Comparison of ENCODE assay signal across 14 cellular contexts in genomic region chr22:42716221-42716620, GRCh38. TPM values are rescaled to one million over a fixed set of nuclear protein-coding genes. Genes with fewer than 3 reads are reported as not detected.
DNase-seq lines count a peak whose midpoint lies in the region; ATAC-seq and TF ChIP-seq lines count a peak whose summit lies in the region.
"Had no signal": no experiment of that assay in that cellular context is flagged by ENCODE, and none has a peak within 500 bp of the region (broad histone marks: within the 10 kb centered on the region; RNA-seq: fewer than 3 reads in every experiment).

No MANE protein-coding gene starts in this region.

- POLR2A ChIA-PET in A673 (lab: Charles Lee; ENCODE audit: low non-redundant PET), result interaction anchor here (0.6 kb wide), 1 partner anchor 102 kb away, joined by 5 read pairs; the partner anchor contains the start of gene POLDIP3

- TF ChIP-seq POLR2A in transverse colon (IDR thresholded peaks at IDR 0.05), result no peak

- DNase-seq in SK-MEL-5 (ENCODE audit: low read depth, low spot score) (peak; percentile 94), renal cortical epithelial cell (ENCODE audit: low read depth) (peak; percentile 86), NCI-H146 treated with DMSO at 0.1 percent for 48 hours (lab: John Stamatoyannopoulos, UW; ENCODE audit: unreplicated experiment) (no peak), A673 (ENCODE audit: low spot score) (no peak), transverse colon (no peak)
- no peak for DNase-seq in central memory CD4-positive, alpha-beta T cell
- DNase-seq: activated CD4-positive, alpha-beta T cell treated with anti-CD3 and anti-CD28 coated beads for 4 hours; DND-41; natural killer cell; NCI-H1694; SJCRH30; substantia nigra had no signal

- CTCF ChIA-PET in A673 (lab: Charles Lee), result no interaction called here

- H3K4me1 ChIP-seq in A673 (ENCODE audit: insufficient read depth, low read length, poor library complexity, severe bottlenecking) (peaks cover 29% of the 10 kb centered on the region), transverse colon (peaks cover 0 to 27% (median 19%) of the 10 kb centered on the region in 4 donors)

- no peak for TF ChIP-seq EP300 in transverse colon (IDR thresholded peaks at IDR 0.05; ENCODE audit: low read depth)

- TF ChIP-seq CTCF in A673 (conservative IDR thresholded peaks at IDR 0.05; ENCODE audit: low read depth, low read length) (no peak), transverse colon (IDR thresholded peaks at IDR 0.05) (no peak)

- 73 to 80% methylated on average over 1 to 6 of the region's 6 CpGs for WGBS in transverse colon (ENCODE audit: low coverage in 1 of 2), 2 donors

- intact Hi-C loops in A673 (cut with micrococcal nuclease; ENCODE audit: unreplicated experiment) (no loop called here), transverse colon (cut with DNase I; ENCODE audit: low total_unique reads) (loop anchor here (10.0 kb wide), 1 partner anchor 51 kb away; no protein-coding TSS in a partner anchor)

- H3K27me3 ChIP-seq in A673 (replicated peaks; ENCODE audit: insufficient read depth, low read depth, low read length, poor library complexity), result no peaks in the 10 kb centered on the region
- peaks cover 37% of the 10 kb centered on the region for H3K27me3 ChIP-seq in transverse colon

- H3K36me3 ChIP-seq in A673 (ENCODE audit: insufficient read depth, low read length, poor library complexity, severe bottlenecking), result no peaks in the 10 kb centered on the region
- no peaks in the 10 kb centered on the region for H3K36me3 ChIP-seq in transverse colon
- H3K36me3 ChIP-seq: SJCRH30 had no signal

- H3K4me3 ChIP-seq in A673 (ENCODE audit: low read depth, low read length, poor library complexity, severe bottlenecking), result no peak overlapping the region
- no peak overlapping the region for H3K4me3 ChIP-seq in transverse colon
- H3K4me3 ChIP-seq: SJCRH30 had no signal

- BruUV-seq in A673 (replicated peaks; lab: Mats Ljungman, UMichigan), result no TSS peak

- no peak overlapping the region for H3K27ac ChIP-seq in A673 (ENCODE audit: low read depth, low read length, poor library complexity, severe bottlenecking)
- peak overlapping the region in 2 of 4 donors; percentile 54 to 89 for H3K27ac ChIP-seq in transverse colon
- H3K27ac ChIP-seq: SJCRH30 had no signal

- in situ Hi-C loops in SK-MEL-5 (cut with HindIII; ENCODE audit: low pct_unique_long_range_greater_than_20kb, low sequenced_read_pairs), result no loop called here
- in situ Hi-C loops in transverse colon (cut with MboI; ENCODE audit: low pct_ligation_motif_present in 1 of 4, low pct_unique_long_range_greater_than_20kb in 1 of 4, low sequenced_read_pairs in 3 of 4), result no loop called here

- peak; percentile 43 for ATAC-seq in GM19025 (IDR thresholded peaks at IDR 0.05; ENCODE audit: low read depth, unreplicated experiment)
- ATAC-seq in HG02852 (IDR thresholded peaks at IDR 0.05; ENCODE audit: unreplicated experiment), result peak; percentile 13
- ATAC-seq: natural killer cell had no signal

- H3K9me3 ChIP-seq in A673 (ENCODE audit: low read depth, low read length, poor library complexity, severe bottlenecking) (no peaks in the 10 kb centered on the region), transverse colon (no peaks in the 10 kb centered on the region)

RNA-seq across cellular contexts. Expression of gene A4GALT, which starts 4.4 kb away (rescaled TPM):
- total RNA-seq in SK-MEL-5 (2014; rRNA removed; shearing (Covaris generic)), result 0.16 TPM in 1 of 2 replicates, not detected in the other
- 0.94 and 1.6 TPM in 2 replicates for polyA plus RNA-seq in SK-MEL-5 (2015; cell fraction: cytosol; rRNA removed)
- polyA plus RNA-seq in SK-MEL-5 (2015; cell fraction: nucleus; rRNA removed), result 1.1 TPM in 1 of 2 replicates, not detected in the other
- 23.8 and 64.8 TPM in 2 replicates for total RNA-seq in renal cortical epithelial cell
- total RNA-seq in A673 (2021), result 21.9 and 23.7 TPM in 2 replicates
- total RNA-seq in transverse colon, result 10 to 100 TPM in 2 of 4 donors, 1 to 10 TPM in 2; 6.3 to 31.4 (median 12.7) TPM

Comparison
In these comparisons a context has a peak if more than half of its experiments do, and no peak if none do; other contexts are left out.
1. DNase-seq: peak in SK-MEL-5 (single experiment) and renal cortical epithelial cell (single experiment); none in NCI-H146 treated with DMSO at 0.1 percent for 48 hours (single experiment), A673 (single experiment), transverse colon (single experiment) and central memory CD4-positive, alpha-beta T cell (single experiment).